Comparison of ENCODE assay signal across 12 cellular contexts in the genomic region with DNA sequence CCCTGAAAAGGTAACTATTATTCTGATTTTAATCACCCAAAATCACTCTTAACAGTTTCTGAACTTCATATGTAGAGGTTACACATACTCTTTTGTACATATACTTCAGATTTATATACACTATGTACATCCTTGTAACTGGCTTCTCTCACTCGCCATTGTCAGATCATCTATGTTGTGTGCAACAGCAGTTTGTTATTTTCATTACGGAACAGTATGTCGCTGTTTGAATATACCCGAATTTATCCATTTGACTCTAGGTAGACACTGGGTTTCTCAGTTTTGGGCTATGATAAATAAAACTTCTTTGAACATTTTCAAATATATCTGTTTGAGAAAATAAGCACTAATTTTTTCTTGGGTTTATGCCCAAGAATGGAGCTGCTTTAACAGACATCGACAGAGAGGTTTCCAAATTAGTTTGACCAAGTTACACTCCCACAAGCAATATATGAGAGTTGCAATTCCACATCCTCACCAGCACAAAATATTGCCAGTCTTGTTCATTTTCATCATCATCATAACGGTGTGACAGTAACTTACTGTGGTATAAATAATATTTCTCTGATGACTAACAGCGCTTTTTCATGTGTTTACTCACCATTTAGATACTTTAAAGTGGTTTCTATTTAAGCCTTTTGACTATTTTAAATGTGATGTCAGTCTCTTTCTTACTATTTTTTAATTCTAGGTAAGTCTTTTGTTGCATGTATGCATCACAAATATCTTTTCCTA.
DNase-seq lines count a peak whose midpoint lies in the region; ATAC-seq, FAIRE-seq and TF ChIP-seq lines count a peak whose summit lies in the region.
"Had no signal": no experiment of that assay in that cellular context is flagged by ENCODE, and none has a peak within 500 bp of the region (broad histone marks: within the 10 kb centered on the region; RNA-seq: fewer than 3 reads in every experiment).

No MANE protein-coding gene starts in this region.

- in situ Hi-C loops in K562 (cut with MboI): loop anchor here (10.0 kb wide), 2 partner anchors 198 to 898 kb away; no protein-coding TSS in a partner anchor

- H3K9me3 ChIP-seq in K562 (replicated peaks; ENCODE audit: control insufficient read depth, insufficient read depth, low read depth, low read length) (no peaks in the 10 kb centered on the region), heart left ventricle (no peaks in the 10 kb centered on the region)

- no peak overlapping the region for H2AFZ ChIP-seq in K562 (ENCODE audit: low read depth, low read length)

- POLR2A ChIA-PET in K562 (lab: Yijun Ruan, JAX): no interaction called here

- no peaks in the 10 kb centered on the region for H3K27me3 ChIP-seq in K562 (ENCODE audit: control insufficient read depth in 2 of 2, insufficient read depth in 2 of 2, low read length in 2 of 2)
- no peaks in the 10 kb centered on the region for H3K27me3 ChIP-seq in heart left ventricle

- no TSS peak for BruUV-seq in K562 (replicated peaks; lab: Mats Ljungman, UMichigan)

- TF ChIP-seq CTCF in K562 (IDR thresholded peaks at IDR 0.05 in 2 of 3, conservative IDR thresholded peaks at IDR 0.05 in 1 of 3; ENCODE audit: insufficient read depth in 2 of 3, low read depth in 1 of 3, low read length in 3 of 3): no peak
- no peak for TF ChIP-seq CTCF in heart left ventricle (IDR thresholded peaks at IDR 0.05)
- TF ChIP-seq CTCF in D721Med (IDR thresholded peaks at IDR 0.05; ENCODE audit: insufficient read depth, missing control alignments): no peak

- CTCF ChIA-PET in K562 (lab: Yijun Ruan, JAX; ENCODE audit: low intra/inter-chr PET ratio): interaction anchor here (0.6 kb wide), 1 partner anchor 9 kb away, joined by 3 read pairs; no protein-coding TSS in a partner anchor

- WGBS in K562 (ENCODE audit: insufficient coverage, low coverage, missing lambda C conversion rate): 77% methylated on average over 7 of the region's 7 CpGs
- WGBS in heart left ventricle, 4 donors: 85 to 88% (median 87%) methylated on average over 7 of the region's 7 CpGs

- no peak overlapping the region for H3K4me2 ChIP-seq in K562 (ENCODE audit: insufficient read depth, low read length)

- TF ChIP-seq POLR2A in K562 (conservative IDR thresholded peaks at IDR 0.05) (no peak), heart left ventricle (IDR thresholded peaks at IDR 0.05) (no peak)

- no peak for TF ChIP-seq RAD21 in K562 (CRISPR knock-in tag; conservative IDR thresholded peaks at IDR 0.05 in 1 of 2, IDR thresholded peaks at IDR 0.05 in 1 of 2)

- H3K9me1 ChIP-seq in K562 (ENCODE audit: control insufficient read depth, insufficient read depth, low read length): no peaks in the 10 kb centered on the region

- peak; percentile 2 for DNase-seq in DMS53 (lab: John Stamatoyannopoulos, UW)
- DNase-seq in DMS53 treated with DMSO at 0.1 percent for 48 hours (lab: John Stamatoyannopoulos, UW; ENCODE audit: unreplicated experiment): no peak
- no peak for DNase-seq in K562 (ENCODE audit: extremely low read depth in 1 of 4, low spot score in 3 of 4)
- peak; percentile 16 for DNase-seq in skeletal muscle cell (ENCODE audit: low read depth)
- DNase-seq in heart left ventricle: no peak
- DNase-seq in D721Med (ENCODE audit: insufficient read length, low spot score): no peak
- DNase-seq: central memory CD4-positive, alpha-beta T cell; naive B cell; NCI-H2171 had no signal

- H3K4me1 ChIP-seq in K562 (replicated peaks in 1 of 2; ENCODE audit: control insufficient read depth in 2 of 2, insufficient read depth in 2 of 2, low read length in 2 of 2): no peaks in the 10 kb centered on the region
- no peaks in the 10 kb centered on the region for H3K4me1 ChIP-seq in heart left ventricle

- no peaks in the 10 kb centered on the region; the same call in 1 of the 2 replicates for H4K20me1 ChIP-seq in K562 (replicated peaks; ENCODE audit: control insufficient read depth, insufficient read depth, low read length)

- no peak overlapping the region for H3K9ac ChIP-seq in K562 (ENCODE audit: insufficient read depth in 1 of 2, low read depth in 2 of 2, low read length in 2 of 2)

- H3K36me3 ChIP-seq in K562 (ENCODE audit: control insufficient read depth, insufficient read depth, low read length) (peaks cover 63% of the 10 kb centered on the region), heart left ventricle (peaks cover 0 to 78% (median 50%) of the 10 kb centered on the region in 9 donors)

- no peak for FAIRE-seq in K562 (lab: Jason Lieb, UNC)
- no peak for FAIRE-seq in D721Med (lab: Jason Lieb, UNC)

- no peak for TF ChIP-seq EP300 in K562 (IDR thresholded peaks at IDR 0.05; ENCODE audit: low read length)

- ATAC-seq in HG03442 (IDR thresholded peaks at IDR 0.05; ENCODE audit: unreplicated experiment): peak; percentile 42
- ATAC-seq in K562: peak; percentile 70
- ATAC-seq in HG03196 (IDR thresholded peaks at IDR 0.05; ENCODE audit: unreplicated experiment): no peak
- no peak for ATAC-seq in heart left ventricle

- no peak overlapping the region for H3K4me3 ChIP-seq in K562
- no peak overlapping the region for H3K4me3 ChIP-seq in skeletal muscle cell (ENCODE audit: low read depth, low read length)
- H3K4me3 ChIP-seq in heart left ventricle: no peak overlapping the region

- intact Hi-C loops in K562 (cut with micrococcal nuclease) (loop anchor here (5.0 to 10.0 kb wide), 2 partner anchors 368 to 895 kb away; no protein-coding TSS in a partner anchor), heart left ventricle (cut with DNase I) (loop anchor here in 7 of 10 donors (5.0 to 10.0 kb wide), 4 partner anchors 198 to 900 kb away; no protein-coding TSS in a partner anchor)

- no peaks in the 10 kb centered on the region for H3K79me2 ChIP-seq in K562 (ENCODE audit: control insufficient read depth, insufficient read depth, low read length)

- H3K27ac ChIP-seq in K562 (ENCODE audit: extremely low read depth, low read depth, low read length) (no peak overlapping the region), heart left ventricle (no peak overlapping the region)
- H3K27ac ChIP-seq: 22Rv1 had no signal

TF ChIP-seq in K562, 482 proteins besides CTCF, POLR2A, EP300 and RAD21:
- TF ChIP-seq E2F4 (CRISPR knock-in tag; IDR thresholded peaks at IDR 0.05; ENCODE audit: low read depth) (no peak), CCNT2 (IDR thresholded peaks at IDR 0.05; ENCODE audit: borderline replicate concordance, extremely low read depth, insufficient read length, low read depth, low read length) (no peak), KLF16 (IDR thresholded peaks at IDR 0.05) (no peak), CREM (IDR thresholded peaks at IDR 0.05; ENCODE audit: low read depth) (no peak), ZNF444 (CRISPR knock-in tag; IDR thresholded peaks at IDR 0.05) (no peak)

Comparison
In these comparisons a context has a peak if more than half of its experiments do, and no peak if none do; other contexts are left out.
1. DNase-seq: peak in DMS53 (single experiment) and skeletal muscle cell (single experiment); none in DMS53 treated with DMSO at 0.1 percent for 48 hours (single experiment), K562 (0 of 4), heart left ventricle (0 of 5) and D721Med (single experiment).
2. ATAC-seq: peak in HG03442 (single experiment) and K562 (single experiment); none in HG03196 (single experiment) and heart left ventricle (0 of 4).